In the genomic region with DNA sequence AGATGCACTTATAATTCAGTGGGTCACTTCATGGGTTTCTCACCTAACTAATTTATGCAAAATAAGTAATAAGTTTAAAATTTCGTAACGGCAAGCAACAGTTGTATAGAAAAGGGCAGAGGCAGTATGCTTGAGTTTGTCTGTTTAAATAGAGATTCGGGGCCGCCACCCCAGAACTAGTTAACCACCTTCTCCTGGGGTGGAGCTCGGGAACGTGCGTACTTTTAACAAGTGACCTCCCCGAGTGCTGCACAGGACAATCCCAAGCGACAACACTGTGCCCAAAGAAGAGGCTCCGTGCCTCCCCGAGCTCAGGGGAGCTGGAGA, we compare ENCODE assay signal across 8 cellular contexts. TPM values are rescaled to one million over a fixed set of nuclear protein-coding genes. Genes with fewer than 3 reads are reported as not detected.
DNase-seq lines count a peak whose midpoint lies in the region; ATAC-seq and TF ChIP-seq lines count a peak whose summit lies in the region.

No MANE protein-coding gene starts in this region.

- no peak overlapping the region for H2AFZ ChIP-seq in fibroblast of lung (ENCODE audit: low read length)

- DNase-seq in RWPE2 (ENCODE audit: low spot score) (no peak), fibroblast of lung (ENCODE audit: low read depth in 2 of 2) (no peak), retinal pigment epithelial cell (ENCODE audit: low read depth) (no peak), dedifferentiated amniotic fluid mesenchymal stem cell (ENCODE audit: extremely low spot score) (no peak), COLO829 (ENCODE audit: low spot score) (no peak)

- ATAC-seq in GM19438 (IDR thresholded peaks at IDR 0.05; ENCODE audit: low read depth, unreplicated experiment) (peak; percentile 5), RWPE2 (ENCODE audit: low read depth) (no peak), GM18909 (IDR thresholded peaks at IDR 0.05; ENCODE audit: poor library complexity, unreplicated experiment) (no peak), HG03025 (IDR thresholded peaks at IDR 0.05; ENCODE audit: low FRiP score, unreplicated experiment) (no peak)

- H3K27ac ChIP-seq in RWPE2 (ENCODE audit: poor library complexity, severe bottlenecking) (peak overlapping the region; percentile 93), fibroblast of lung (ENCODE audit: insufficient read depth, low read length) (peak overlapping the region; percentile 88)

- H4K20me1 ChIP-seq in fibroblast of lung (ENCODE audit: control insufficient read depth, extremely low read depth, insufficient read depth, low read length), result no peaks in the 10 kb centered on the region

- H3K9me3 ChIP-seq in RWPE2 (ENCODE audit: severe bottlenecking), result no peaks in the 10 kb centered on the region
- H3K9me3 ChIP-seq in fibroblast of lung (ENCODE audit: control insufficient read depth, insufficient read depth, low read depth, low read length), result no peaks in the 10 kb centered on the region

- H3K4me1 ChIP-seq in RWPE2 (ENCODE audit: insufficient read depth, poor library complexity, severe bottlenecking) (peaks cover 44% of the 10 kb centered on the region), fibroblast of lung (ENCODE audit: control insufficient read depth, extremely low read depth, insufficient read depth, low read length) (peaks cover 5% of the 10 kb centered on the region)

- H3K27me3 ChIP-seq in RWPE2 (ENCODE audit: insufficient read depth, poor library complexity, severe bottlenecking) (no peaks in the 10 kb centered on the region), fibroblast of lung (ENCODE audit: control insufficient read depth, insufficient read depth, low read length) (no peaks in the 10 kb centered on the region)

- peak overlapping the region; percentile 92 for H3K9ac ChIP-seq in fibroblast of lung (ENCODE audit: insufficient read depth, low read length)

- peaks cover 54% of the 10 kb centered on the region for H3K79me2 ChIP-seq in fibroblast of lung (ENCODE audit: control insufficient read depth, insufficient read depth, low read length)

- H3K36me3 ChIP-seq in RWPE2 (ENCODE audit: low read depth) (peaks cover 44% of the 10 kb centered on the region), fibroblast of lung (ENCODE audit: control insufficient read depth, insufficient read depth, low read length) (peaks cover 2% of the 10 kb centered on the region)

- TF ChIP-seq CTCF in RWPE2 (IDR thresholded peaks at IDR 0.05; ENCODE audit: poor library complexity, severe bottlenecking) (no peak), fibroblast of lung (conservative IDR thresholded peaks at IDR 0.05 in 1 of 2, IDR thresholded peaks at IDR 0.05 in 1 of 2; ENCODE audit: low read depth in 1 of 2, low read length in 2 of 2) (no peak), retinal pigment epithelial cell (conservative IDR thresholded peaks at IDR 0.05; ENCODE audit: low read depth, low read length) (no peak)

- H3K4me3 ChIP-seq in RWPE2 (ENCODE audit: severe bottlenecking), result peak overlapping the region; percentile 63
- peak overlapping the region; percentile 81 to 98 (median 84) for H3K4me3 ChIP-seq in fibroblast of lung (replicated peaks in 1 of 4; ENCODE audit: control extremely low read depth in 1 of 4, insufficient read depth in 1 of 4, low read depth in 3 of 4, low read length in 4 of 4)
- peak overlapping the region; percentile 93 for H3K4me3 ChIP-seq in retinal pigment epithelial cell (ENCODE audit: low read length)

- H3K4me2 ChIP-seq in fibroblast of lung (ENCODE audit: extremely low read depth, insufficient read depth, low read length), result peak overlapping the region; percentile 95

RNA-seq across cellular contexts. Expression of gene SSR3, which starts 0.4 kb away (rescaled TPM):
- total RNA-seq in fibroblast of lung, result 125 and 159 TPM in 2 replicates
- 345 and 355 TPM in 2 replicates for polyA plus RNA-seq in fibroblast of lung
- 284 and 304 TPM in 2 replicates for polyA plus RNA-seq in fibroblast of lung (2012)
- 437 and 599 TPM in 2 replicates for polyA minus RNA-seq in fibroblast of lung (ENCODE audit: low replicate concordance)
